In genomic region chr15:83559310-83559966, GRCh38 we compare ENCODE assay signal across 8 cellular contexts.
DNase-seq lines count a peak whose midpoint lies in the region; ATAC-seq, FAIRE-seq and TF ChIP-seq lines count a peak whose summit lies in the region.

No MANE protein-coding gene starts in this region.

- TF ChIP-seq POLR2A in A549 (IDR thresholded peaks at IDR 0.05; ENCODE audit: low read length) (no peak), ovary (IDR thresholded peaks at IDR 0.05) (no peak)

- DNase-seq in A549 (ENCODE audit: low read depth in 1 of 2, low spot score in 1 of 2) (peak; percentile 70 to 76), GM12864 (ENCODE audit: low read depth) (peak; percentile 31), NOMO-1 treated with dmso at 0.1 percent for 144 hours (lab: John Stamatoyannopoulos, UW; ENCODE audit: unreplicated experiment) (peak; percentile 11), glomerular endothelial cell (ENCODE audit: extremely low read depth, low read depth, low spot score) (peak; percentile 29), ovary (peak in 3 of 5 donors; percentile 28 to 46 (median 32))
- peak; percentile 67 for DNase-seq in activated naive CD4-positive, alpha-beta T cell treated with anti-CD3 and anti-CD28 coated beads, Interleukin-2, amount 10 ng/mL, durations not matched to agents 7 days and 5 days

- H3K4me1 ChIP-seq in A549 (no peaks in the 10 kb centered on the region), ovary (ENCODE audit: insufficient read depth) (no peaks in the 10 kb centered on the region)

- no peaks in the 10 kb centered on the region for H3K36me3 ChIP-seq in ovary

- no peaks in the 10 kb centered on the region for H3K9me3 ChIP-seq in A549
- H3K9me3 ChIP-seq in ovary: no peaks in the 10 kb centered on the region

- ATAC-seq in A549 (peak; percentile 86 to 98), HG03342 (IDR thresholded peaks at IDR 0.05; ENCODE audit: unreplicated experiment) (peak; percentile 87), HG03565 (IDR thresholded peaks at IDR 0.05; ENCODE audit: unreplicated experiment) (no peak)

- no peaks in the 10 kb centered on the region for H3K4me1 Mint-ChIP-seq in activated naive CD4-positive, alpha-beta T cell treated with anti-CD3 and anti-CD28 coated beads, Interleukin-2, amount 10 ng/mL, durations not matched to agents 7 days and 5 days

- no peaks in the 10 kb centered on the region for H3K27me3 Mint-ChIP-seq in activated naive CD4-positive, alpha-beta T cell treated with anti-CD3 and anti-CD28 coated beads, Interleukin-2, amount 10 ng/mL, durations not matched to agents 7 days and 5 days

- TF ChIP-seq RAD21 in A549 (conservative IDR thresholded peaks at IDR 0.05 in 1 of 2, IDR thresholded peaks at IDR 0.05 in 1 of 2): peak; percentile 92 to 95

- H3K27ac Mint-ChIP-seq in activated naive CD4-positive, alpha-beta T cell treated with anti-CD3 and anti-CD28 coated beads, Interleukin-2, amount 10 ng/mL, durations not matched to agents 7 days and 5 days: no peak overlapping the region

- POLR2A ChIA-PET in A549 (lab: Yijun Ruan, JAX): interaction anchor here (0.6 kb wide), 1 partner anchor 311 kb away, joined by 3 read pairs; no protein-coding TSS in a partner anchor

- H3K4me2 ChIP-seq in A549: no peak overlapping the region

- H3K27ac ChIP-seq in A549 (no peak overlapping the region), ovary (no peak overlapping the region)

- H3K27me3 ChIP-seq in ovary: no peaks in the 10 kb centered on the region

- H3K4me3 Mint-ChIP-seq in activated naive CD4-positive, alpha-beta T cell treated with anti-CD3 and anti-CD28 coated beads, Interleukin-2, amount 10 ng/mL, durations not matched to agents 7 days and 5 days: no peak overlapping the region

- H3K9me3 Mint-ChIP-seq in activated naive CD4-positive, alpha-beta T cell treated with anti-CD3 and anti-CD28 coated beads, Interleukin-2, amount 10 ng/mL, durations not matched to agents 7 days and 5 days: no peaks in the 10 kb centered on the region

- peak; percentile 97 for FAIRE-seq in A549 (lab: Jason Lieb, UNC)

- under 1% methylated on average over 7 of the region's 7 CpGs for WGBS in A549 (ENCODE audit: missing lambda C conversion rate)
- WGBS in ovary, 3 donors: 5 to 6% (median 6%) methylated on average over 7 of the region's 7 CpGs

- H3K36me3 Mint-ChIP-seq in activated naive CD4-positive, alpha-beta T cell treated with anti-CD3 and anti-CD28 coated beads, Interleukin-2, amount 10 ng/mL, durations not matched to agents 7 days and 5 days: no peaks in the 10 kb centered on the region

- CTCF ChIA-PET in A549 (lab: Yijun Ruan, JAX): interaction anchor here (0.6 to 16.0 kb wide), 34 partner anchors 8 to 709 kb away, joined by 3 to 249 read pairs (median 4); partner anchors contain the start of gene SH3GL3
- CTCF ChIA-PET in activated naive CD4-positive, alpha-beta T cell treated with anti-CD3 and anti-CD28 coated beads, Interleukin-2, amount 10 ng/mL, durations not matched to agents 7 days and 5 days (lab: Charles Lee): interaction anchor here (1.1 to 7.6 kb wide), 5 partner anchors 11 to 311 kb away, joined by 3 to 51 read pairs (median 5); no protein-coding TSS in a partner anchor

- H3K4me3 ChIP-seq in A549 (no peak overlapping the region), GM12864 (ENCODE audit: low read depth, low read length) (no peak overlapping the region), ovary (no peak overlapping the region)

- TF ChIP-seq EP300 in A549 (IDR thresholded peaks at IDR 0.05) (no peak), ovary (IDR thresholded peaks at IDR 0.05) (no peak)

- TF ChIP-seq CTCF in A549 (IDR thresholded peaks at IDR 0.05) (peak; percentile 94), GM12864 (IDR thresholded peaks at IDR 0.05; ENCODE audit: low read depth, low read length, missing control alignments) (peak; percentile 88), ovary (IDR thresholded peaks at IDR 0.05) (peak; percentile 41 to 49 (median 48))

- intact Hi-C loops in ovary (cut with DNase I): loop anchor here in 2 of 4 donors (10.0 kb wide), 1 partner anchor 115 kb away; the partner anchor contains the start of gene SH3GL3 (in 2 of the 2)

TF ChIP-seq in A549, 52 proteins besides CTCF, POLR2A, EP300 and RAD21:
- TF ChIP-seq CEBPB (IDR thresholded peaks at IDR 0.05) (peak in 1 of 2 experiments; percentile 80; a peak in 2 of 4 replicates), HOXA7 (CRISPR knock-in tag; IDR thresholded peaks at IDR 0.05) (no peak), MAX (IDR thresholded peaks at IDR 0.05) (0 out of 2 replicates have a peak, but pooled peaks have one; percentile 31), SMC3 (IDR thresholded peaks at IDR 0.05) (peak; percentile 93), CHD4 (IDR thresholded peaks at IDR 0.05; ENCODE audit: borderline replicate concordance) (no peak), FOSL2 (IDR thresholded peaks at IDR 0.05) (no peak), FOSL2 (CRISPR knock-in tag; IDR thresholded peaks at IDR 0.05) (no peak), REST (IDR thresholded peaks at IDR 0.05) (no peak), ZFP36 (IDR thresholded peaks at IDR 0.05; ENCODE audit: borderline replicate concordance, partially characterized antibody) (no peak), GATA3 (IDR thresholded peaks at IDR 0.05; ENCODE audit: borderline replicate concordance) (no peak)

Comparison
In these comparisons a context has a peak if more than half of its experiments do, and no peak if none do; other contexts are left out.
1. DNase-seq: peak in every context shown above with its lines; median percentile 73 in A549; 67 in activated naive CD4-positive, alpha-beta T cell treated with anti-CD3 and anti-CD28 coated beads, Interleukin-2, amount 10 ng/mL, durations not matched to agents 7 days and 5 days; 32 in ovary; 31 in GM12864; 29 in glomerular endothelial cell; 11 in NOMO-1 treated with dmso at 0.1 percent for 144 hours.